In genomic region chr14:55071870-55072640, GRCh38 we compare ENCODE assay signal across 8 cellular contexts. TPM values are rescaled to one million over a fixed set of nuclear protein-coding genes. Genes with fewer than 3 reads are reported as not detected.
DNase-seq lines count a peak whose midpoint lies in the region; ATAC-seq and TF ChIP-seq lines count a peak whose summit lies in the region.

No MANE protein-coding gene starts in this region.

- H3K27ac Mint-ChIP-seq in activated naive CD4-positive, alpha-beta T cell treated with anti-CD3 and anti-CD28 coated beads, Interleukin-2, amount 50 U/mL, for 24 hours: peak overlapping the region; percentile 92

- peaks cover 47% of the 10 kb centered on the region for H3K4me1 Mint-ChIP-seq in activated naive CD4-positive, alpha-beta T cell treated with anti-CD3 and anti-CD28 coated beads, Interleukin-2, amount 50 U/mL, for 24 hours

- intact Hi-C loops in Right ventricle myocardium superior (cut with DNase I) (no loop called here), gastrocnemius medialis (cut with DNase I; ENCODE audit: low total_unique reads) (no loop called here)

- H3K4me3 ChIP-seq in DOHH2 (ENCODE audit: low read length) (peak overlapping the region; percentile 22), gastrocnemius medialis (peak overlapping the region in 2 of 4 donors; percentile 4 to 8)

- DNase-seq in Right ventricle myocardium superior (peak; percentile 55), gastrocnemius medialis (peak in 1 of 2 donors; percentile 23), SHP77 (lab: John Stamatoyannopoulos, UW) (no peak), RPMI8226 (no peak)

- peaks cover 4% of the 10 kb centered on the region for H3K36me3 Mint-ChIP-seq in activated naive CD4-positive, alpha-beta T cell treated with anti-CD3 and anti-CD28 coated beads, Interleukin-2, amount 50 U/mL, for 24 hours

- H3K9me2 ChIP-seq in DOHH2 (replicated peaks; ENCODE audit: control insufficient read depth, low read length): no peaks in the 10 kb centered on the region

- no peaks in the 10 kb centered on the region for H3K27me3 ChIP-seq in DOHH2 (ENCODE audit: control insufficient read depth, low read length)
- H3K27me3 ChIP-seq in gastrocnemius medialis: no peaks in the 10 kb centered on the region

- peaks cover 31% of the 10 kb centered on the region for H3K4me1 ChIP-seq in DOHH2 (ENCODE audit: control insufficient read depth, low read length)
- peaks cover 12 to 13% of the 10 kb centered on the region in 2 donors for H3K4me1 ChIP-seq in gastrocnemius medialis

- TF ChIP-seq POLR2A in gastrocnemius medialis (IDR thresholded peaks at IDR 0.05): no peak

- H3K4me3 Mint-ChIP-seq in activated naive CD4-positive, alpha-beta T cell treated with anti-CD3 and anti-CD28 coated beads, Interleukin-2, amount 50 U/mL, for 24 hours: peak overlapping the region; percentile 73

- H3K4me2 ChIP-seq in DOHH2 (ENCODE audit: low read length): peak overlapping the region; percentile 54

- H3K9me3 Mint-ChIP-seq in activated naive CD4-positive, alpha-beta T cell treated with anti-CD3 and anti-CD28 coated beads, Interleukin-2, amount 50 U/mL, for 24 hours: no peaks in the 10 kb centered on the region

- no peaks in the 10 kb centered on the region for H3K27me3 Mint-ChIP-seq in activated naive CD4-positive, alpha-beta T cell treated with anti-CD3 and anti-CD28 coated beads, Interleukin-2, amount 50 U/mL, for 24 hours

- H3K27ac ChIP-seq in DOHH2 (ENCODE audit: low read depth, low read length): no peak overlapping the region
- peak overlapping the region in 3 of 4 donors; percentile 30 to 52 (median 42) for H3K27ac ChIP-seq in gastrocnemius medialis

- TF ChIP-seq CTCF in DOHH2 (IDR thresholded peaks at IDR 0.05; ENCODE audit: low read depth, low read length, poor library complexity, severe bottlenecking) (no peak), gastrocnemius medialis (IDR thresholded peaks at IDR 0.05 in 4 of 5, conservative IDR thresholded peaks at IDR 0.05 in 1 of 5) (no peak)

- in situ Hi-C loops in gastrocnemius medialis (cut with MboI; ENCODE audit: low sequenced_read_pairs in 4 of 4): no loop called here

- H3K9me3 ChIP-seq in DOHH2 (ENCODE audit: control insufficient read depth, insufficient read depth, low read length): no peaks in the 10 kb centered on the region
- H3K9me3 ChIP-seq in gastrocnemius medialis: no peaks in the 10 kb centered on the region

- peaks cover 28% of the 10 kb centered on the region for H3F3A ChIP-seq in DOHH2 (ENCODE audit: control insufficient read depth, insufficient read depth)

- H3K36me3 ChIP-seq in DOHH2 (ENCODE audit: control insufficient read depth, low read length) (peaks cover 3% of the 10 kb centered on the region; the same call in 1 of the 2 replicates), gastrocnemius medialis (no peaks in the 10 kb centered on the region)

- 0 out of 2 replicates have a peak, but pooled peaks cover 3% of the 10 kb centered on the region for H4K20me1 ChIP-seq in DOHH2 (ENCODE audit: control insufficient read depth, insufficient read depth, low read depth, low read length)

- H3K79me2 ChIP-seq in DOHH2 (ENCODE audit: control insufficient read depth, low read length): no peaks in the 10 kb centered on the region

- peak; percentile 37 for ATAC-seq in GM19455 (IDR thresholded peaks at IDR 0.05; ENCODE audit: unreplicated experiment)
- ATAC-seq in HG03565 (IDR thresholded peaks at IDR 0.05; ENCODE audit: unreplicated experiment): peak; percentile 35
- peak; percentile 92 for ATAC-seq in Right ventricle myocardium superior (ENCODE audit: poor library complexity)
- peak; percentile 58 to 66 for ATAC-seq in gastrocnemius medialis

RNA-seq across cellular contexts. Expression of gene MAPK1IP1L, which starts 20.6 kb away (rescaled TPM):
- 49.5 TPM for total RNA-seq in Right ventricle myocardium superior
- total RNA-seq in gastrocnemius medialis: 10 to 100 TPM; 49.9 to 91.4 (median 68.0) TPM

RNA-seq across cellular contexts. Expression of gene SOCS4, which starts 45.0 kb away (rescaled TPM):
- 15.2 TPM for total RNA-seq in Right ventricle myocardium superior
- 10 to 100 TPM in 3 of 4 donors, 1 to 10 TPM in 1; 9.7 to 19.3 (median 14.3) TPM for total RNA-seq in gastrocnemius medialis

RNA-seq across cellular contexts. Expression of gene WDHD1, which starts 45.2 kb away (rescaled TPM):
- total RNA-seq in Right ventricle myocardium superior (1.5 TPM), gastrocnemius medialis (1 to 10 TPM in 2 of 4 donors, under 1 TPM in 2; 0.72 to 1.2 (median 1.0) TPM)

RNA-seq across cellular contexts. Expression of gene LGALS3, which starts 57.0 kb away (rescaled TPM):
- total RNA-seq in Right ventricle myocardium superior (246 TPM), gastrocnemius medialis (100 to 1,000 TPM in 1 of 4 donors, 10 to 100 TPM in 3; 68.0 to 124 (median 80.6) TPM)

Comparison
In these comparisons a context has a peak if more than half of its experiments do, and no peak if none do; other contexts are left out.
1. ATAC-seq: peak in every context shown above with its lines; median percentile 92 in Right ventricle myocardium superior; 62 in gastrocnemius medialis; 37 in GM19455; 35 in HG03565.